ENCODE assay signal across 9 cellular contexts in the genomic region with DNA sequence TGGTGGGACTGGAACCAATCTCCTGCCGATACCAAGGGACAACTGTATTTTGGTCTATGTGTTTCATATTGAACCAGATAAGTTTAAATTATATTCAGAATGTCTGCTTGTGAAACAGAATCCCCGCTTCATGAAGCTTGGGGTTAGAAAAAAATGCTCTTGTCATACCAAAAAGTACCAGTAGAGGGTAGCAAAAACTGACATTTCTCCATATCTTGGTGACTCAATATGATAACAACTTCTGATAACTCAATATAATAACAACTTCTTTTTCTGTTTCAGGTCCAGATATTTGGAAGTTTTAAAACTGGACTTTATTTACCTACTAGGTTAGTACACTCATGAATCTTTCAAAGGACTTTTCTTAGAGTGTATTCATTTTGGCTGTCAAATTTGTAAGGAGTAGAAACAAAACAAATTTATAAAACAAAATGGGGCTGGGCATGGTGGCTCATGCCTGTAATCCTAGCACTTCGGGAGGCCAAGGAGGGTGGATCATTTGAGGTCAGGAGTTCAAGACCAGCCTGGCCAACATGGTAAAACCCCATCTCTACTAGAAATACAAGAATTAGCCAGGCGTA. TPM values are rescaled to one million over a fixed set of nuclear protein-coding genes. Genes with fewer than 3 reads are reported as not detected.
DNase-seq lines count a peak whose midpoint lies in the region; ATAC-seq and TF ChIP-seq lines count a peak whose summit lies in the region.
"Had no signal": no experiment of that assay in that cellular context is flagged by ENCODE, and none has a peak within 500 bp of the region (broad histone marks: within the 10 kb centered on the region; RNA-seq: fewer than 3 reads in every experiment).

No MANE protein-coding gene starts in this region.

- TF ChIP-seq POLR2A in right lobe of liver (IDR thresholded peaks at IDR 0.05): no peak

- H3K4me1 ChIP-seq in right lobe of liver: peaks cover 0 to 24% (median 10%) of the 10 kb centered on the region in 4 donors

- BruUV-seq in MCF 10A (replicated peaks; lab: Mats Ljungman, UMichigan): no TSS peak

- H3K27me3 Mint-ChIP-seq in MCF 10A (ENCODE audit: insufficient read depth, unreplicated experiment): no peaks in the 10 kb centered on the region
- H3K27me3 Mint-ChIP-seq: IgD-negative memory B cell had no signal

- H3K36me3 Mint-ChIP-seq in MCF 10A (ENCODE audit: insufficient read depth, unreplicated experiment): peaks cover 60% of the 10 kb centered on the region

- no peak overlapping the region for H3K27ac ChIP-seq in right lobe of liver

- H3K27me3 ChIP-seq in right lobe of liver: no peaks in the 10 kb centered on the region

- CTCF ChIA-PET in MCF 10A (lab: Yijun Ruan, JAX): interaction anchor here (0.6 to 1.8 kb wide), 8 partner anchors 12 to 341 kb away, joined by 3 to 5 read pairs (median 3); partner anchors contain the start of gene CNEP1R1

- POLR2A ChIA-PET in MCF 10A (lab: Yijun Ruan, JAX): interaction anchor here (1.0 to 1.5 kb wide), 2 partner anchors 17 to 189 kb away, joined by 3 to 6 read pairs; partner anchors contain the start of gene CNEP1R1

- no peak overlapping the region for H3K4me3 Mint-ChIP-seq in MCF 10A (ENCODE audit: unreplicated experiment)
- H3K4me3 Mint-ChIP-seq: IgD-negative memory B cell had no signal

- peak in 3 of 4 donors; percentile 48 to 62 (median 52) for ATAC-seq in right lobe of liver
- no peak for ATAC-seq in HG03135 (IDR thresholded peaks at IDR 0.05; ENCODE audit: unreplicated experiment)
- ATAC-seq in GM21360 (IDR thresholded peaks at IDR 0.05; ENCODE audit: unreplicated experiment): no peak

- TF ChIP-seq CTCF in MCF 10A (IDR thresholded peaks at IDR 0.05; ENCODE audit: unreplicated experiment) (peak; percentile 65), right lobe of liver (IDR thresholded peaks at IDR 0.05) (peak; percentile 73 to 84 (median 80))

- WGBS in right lobe of liver (ENCODE audit: insufficient coverage, low coverage, low lambda C conversion rate, missing lambda C conversion rate): 50% methylated on average over 4 of the region's 4 CpGs

- DNase-seq in AG08396 (ENCODE audit: low spot score): peak; percentile 21
- DNase-seq in GM03348 (ENCODE audit: low spot score): peak; percentile 56
- DNase-seq in NCI-H460 (ENCODE audit: extremely low read depth, low read depth): peak; percentile 63
- DNase-seq in MCF 10A (ENCODE audit: unreplicated experiment): peak; percentile 65
- no peak for DNase-seq in right lobe of liver
- DNase-seq in NK-92 treated with Interleukin-12 subunit alpha and Interleukin-12 subunit beta, amount 100 ng/mL, for 24 hours (lab: John Stamatoyannopoulos, UW): no peak

- H3K36me3 ChIP-seq in right lobe of liver: peaks cover 0 to 74% (median 13%) of the 10 kb centered on the region in 4 donors

- H3K9me3 ChIP-seq in right lobe of liver: no peaks in the 10 kb centered on the region

- no peak overlapping the region for H3K27ac Mint-ChIP-seq in MCF 10A (ENCODE audit: low read depth, unreplicated experiment)
- H3K27ac Mint-ChIP-seq: IgD-negative memory B cell had no signal

- H3K4me1 Mint-ChIP-seq in MCF 10A (ENCODE audit: insufficient read depth, unreplicated experiment): peaks cover 16% of the 10 kb centered on the region

- H3K9me3 Mint-ChIP-seq in MCF 10A (ENCODE audit: unreplicated experiment): no peaks in the 10 kb centered on the region
- H3K9me3 Mint-ChIP-seq: IgD-negative memory B cell had no signal

- intact Hi-C loops in MCF 10A (cut with micrococcal nuclease): loop anchor here (1.0 to 5.0 kb wide), 3 partner anchors 141 to 593 kb away; no protein-coding TSS in a partner anchor
- intact Hi-C loops in right lobe of liver (cut with DNase I): loop anchor here (10.0 kb wide), 3 partner anchors 141 to 591 kb away; partner anchors contain the start of gene CNEP1R1 (in 1 of the 2)

- H3K4me3 ChIP-seq in right lobe of liver: no peak overlapping the region

RNA-seq across cellular contexts. Expression of gene ADCY7, which starts 52.3 kb away (rescaled TPM):
- 28.6 and 39.2 TPM in 2 replicates for total RNA-seq in NCI-H460 (2014; rRNA removed; shearing (Covaris generic))
- polyA plus RNA-seq in NCI-H460 (2014; cell fraction: nucleus; rRNA removed): 46.1 and 48.2 TPM in 2 replicates
- total RNA-seq in MCF 10A (2022): 32.9 and 61.5 TPM in 2 replicates
- total RNA-seq in right lobe of liver: 10 to 100 TPM in 1 of 6 experiments, 1 to 10 TPM in 5; 2.5 to 10.2 (median 6.5) TPM

Comparison
In these comparisons a context has a peak if more than half of its experiments do, and no peak if none do; other contexts are left out.
1. DNase-seq: peak in AG08396 (single experiment), GM03348 (single experiment), NCI-H460 (single experiment) and MCF 10A (single experiment); none in right lobe of liver (0 of 3) and NK-92 treated with Interleukin-12 subunit alpha and Interleukin-12 subunit beta, amount 100 ng/mL, for 24 hours (single experiment).
2. ATAC-seq: peak in right lobe of liver (3 of 4); none in HG03135 (single experiment) and GM21360 (single experiment).